Comparison of ENCODE assay signal across 12 cellular contexts in genomic region chr10:60846173-60846572, GRCh38.
DNase-seq lines count a peak whose midpoint lies in the region; ATAC-seq, FAIRE-seq and TF ChIP-seq lines count a peak whose summit lies in the region.
"Had no signal": no experiment of that assay in that cellular context is flagged by ENCODE, and none has a peak within 500 bp of the region (broad histone marks: within the 10 kb centered on the region; RNA-seq: fewer than 3 reads in every experiment).

No MANE protein-coding gene starts in this region.

- no peak overlapping the region for H3K14ac ChIP-seq in H1 (ENCODE audit: insufficient read length)

- H4K20me1 ChIP-seq in H1 (replicated peaks in 1 of 2; ENCODE audit: control insufficient read depth in 1 of 2, insufficient read depth in 2 of 2, low read length in 2 of 2) = no peaks in the 10 kb centered on the region

- no peaks in the 10 kb centered on the region for H3K23me2 ChIP-seq in H1 (ENCODE audit: low read depth, low read length)

- no peak overlapping the region for H2BK15ac ChIP-seq in H1 (ENCODE audit: low read length)

- peaks cover 0 to 2% of the 10 kb centered on the region in 2 experiments; a peak in 1 of 4 replicates for H3K9me3 ChIP-seq in H1 (ENCODE audit: insufficient read depth in 2 of 2, low read depth in 1 of 2, low read length in 1 of 2)
- H3K9me3 ChIP-seq in esophagus muscularis mucosa = peaks cover 0 to 4% (median 0%) of the 10 kb centered on the region in 4 donors

- TF ChIP-seq POLR2A in H1 (IDR thresholded peaks at IDR 0.05; ENCODE audit: control extremely low read depth in 1 of 2, low read depth in 2 of 2, low read length in 2 of 2) (no peak), esophagus muscularis mucosa (IDR thresholded peaks at IDR 0.05; ENCODE audit: low read depth) (no peak)

- H2BK12ac ChIP-seq in H1 (ENCODE audit: low read depth, low read length) = no peak overlapping the region

- no peak overlapping the region for H3K18ac ChIP-seq in H1 (ENCODE audit: extremely low read depth, low read length)

- TF ChIP-seq RAD21 in H1 (IDR thresholded peaks at IDR 0.05 in 1 of 2, conservative IDR thresholded peaks at IDR 0.05 in 1 of 2; ENCODE audit: low read depth in 2 of 2, low read length in 2 of 2) = peak; percentile 42 to 55

- intact Hi-C loops in esophagus muscularis mucosa (cut with DNase I) = no loop called here

- no peak overlapping the region for H2BK20ac ChIP-seq in H1 (ENCODE audit: low read length)

- no peak overlapping the region for H3K4me3 ChIP-seq in H1 (ENCODE audit: extremely low read depth in 1 of 4, insufficient read depth in 2 of 4, low read depth in 3 of 4, low read length in 4 of 4)
- no peak overlapping the region for H3K4me3 ChIP-seq in esophagus muscularis mucosa

- TF ChIP-seq EP300 in H1 (IDR thresholded peaks at IDR 0.05; ENCODE audit: borderline replicate concordance in 1 of 2, low read depth in 2 of 2, low read length in 2 of 2) = no peak
- no peak for TF ChIP-seq EP300 in esophagus muscularis mucosa (IDR thresholded peaks at IDR 0.05)

- no peaks in the 10 kb centered on the region for H3K27me3 ChIP-seq in H1 (replicated peaks in 1 of 4; ENCODE audit: control insufficient read depth in 3 of 4, extremely low read depth in 1 of 4, insufficient read depth in 3 of 4, low read length in 3 of 4)
- H3K27me3 ChIP-seq in esophagus muscularis mucosa = no peaks in the 10 kb centered on the region

- H3K79me1 ChIP-seq in H1 (ENCODE audit: low read depth, low read length) = no peaks in the 10 kb centered on the region

- H3K4me2 ChIP-seq in H1 (ENCODE audit: insufficient read depth in 1 of 2, low read depth in 2 of 2, low read length in 2 of 2) = no peak overlapping the region

- H3K79me2 ChIP-seq in H1 (ENCODE audit: control insufficient read depth in 1 of 2, insufficient read depth in 2 of 2, low read length in 2 of 2) = no peaks in the 10 kb centered on the region

- H3K4me1 ChIP-seq in H1 (replicated peaks in 1 of 4; ENCODE audit: control insufficient read depth in 3 of 4, insufficient read depth in 4 of 4, low read length in 3 of 4) = no peaks in the 10 kb centered on the region
- H3K4me1 ChIP-seq in esophagus muscularis mucosa = peaks cover 14 to 18% (median 16%) of the 10 kb centered on the region in 4 donors

- no peak overlapping the region for H2BK120ac ChIP-seq in H1 (replicated peaks; ENCODE audit: low read depth, low read length)

- H3K56ac ChIP-seq in H1 (replicated peaks; ENCODE audit: insufficient read length, low read depth, low read length) = no peak overlapping the region

- DNase-seq in GM03348 (ENCODE audit: low spot score) = peak; percentile 59
- peak; percentile 54 for DNase-seq in OCI-M1 (lab: John Stamatoyannopoulos, UW)
- DNase-seq in H1 (ENCODE audit: low read depth in 1 of 2, low spot score in 2 of 2) = no peak
- DNase-seq in medulla oblongata (ENCODE audit: extremely low spot score) = peak; percentile 19
- DNase-seq in NCI-H2029 (lab: John Stamatoyannopoulos, UW) = no peak
- no peak for DNase-seq in esophagus muscularis mucosa (ENCODE audit: extremely low spot score)
- DNase-seq: DMS79; NCI-H526; stimulated activated CD4-positive, alpha-beta T cell treated with anti-CD3 and anti-CD28 coated beads, Interleukin-12 subunit alpha, Interleukin-12 subunit beta, amount 100 ng/mL, for 4 hours; T-helper 2 cell had no signal

- H4K5ac ChIP-seq in H1 (ENCODE audit: insufficient read length, low read depth, low read length) = no peak overlapping the region

- no peak overlapping the region for H3K23ac ChIP-seq in H1 (ENCODE audit: insufficient read length)

- H3K36me3 ChIP-seq in H1 (ENCODE audit: control insufficient read depth in 2 of 4, insufficient read depth in 4 of 4, low read length in 3 of 4) = no peaks in the 10 kb centered on the region
- H3K36me3 ChIP-seq in esophagus muscularis mucosa = no peaks in the 10 kb centered on the region

- TF ChIP-seq CTCF in H1 (IDR thresholded peaks at IDR 0.05; ENCODE audit: control extremely low read depth in 1 of 3, insufficient read depth in 1 of 3, low read depth in 1 of 3, low read length in 3 of 3) (peak in 1 of 3 experiments; percentile 20; a peak in 1 of 4 replicates), esophagus muscularis mucosa (IDR thresholded peaks at IDR 0.05) (peak in 1 of 3 experiments; percentile 5)

- H4K91ac ChIP-seq in H1 (replicated peaks; ENCODE audit: insufficient read length, low read length) = no peak overlapping the region

- 95% methylated on average over 1 of the region's 1 CpG; no CpG with 5 or more reads in 1 of the 2 experiments for WGBS in H1 (ENCODE audit: extremely low coverage in 1 of 2, insufficient coverage in 1 of 2, insufficient read length in 1 of 2, insufficient replicate concordance in 2 of 2, low coverage in 1 of 2, low lambda C conversion rate in 2 of 2, missing lambda C conversion rate in 1 of 2), 2 experiments
- WGBS in esophagus muscularis mucosa = 71% methylated on average over 1 of the region's 1 CpG

- no peak overlapping the region for H2AFZ ChIP-seq in H1 (ENCODE audit: low read length)

- H2AK5ac ChIP-seq in H1 (ENCODE audit: low read depth, low read length) = no peak overlapping the region

- no peak overlapping the region for H3K9ac ChIP-seq in H1 (replicated peaks in 1 of 4; ENCODE audit: extremely low read depth in 1 of 4, low read depth in 3 of 4, low read length in 3 of 4)

- FAIRE-seq in H1 (lab: Jason Lieb, UNC) = no peak

- H3K27ac ChIP-seq in H1 (ENCODE audit: low read depth, low read length) = no peak overlapping the region
- H3K27ac ChIP-seq in esophagus muscularis mucosa (replicated peaks in 1 of 4) = no peak overlapping the region

- POLR2A ChIA-PET in H1 (lab: Charles Lee; ENCODE audit: partially characterized antibody) = no interaction called here

- ATAC-seq in HG03095 (IDR thresholded peaks at IDR 0.05; ENCODE audit: unreplicated experiment) (no peak), GM21515 (IDR thresholded peaks at IDR 0.05; ENCODE audit: unreplicated experiment) (no peak)

- CTCF ChIA-PET in H1 (lab: Charles Lee; ENCODE audit: partially characterized antibody) = interaction anchor here (0.5 to 2.4 kb wide), 4 partner anchors 25 to 734 kb away, joined by 3 to 7 read pairs (median 3); no protein-coding TSS in a partner anchor

- no peak overlapping the region for H2BK5ac ChIP-seq in H1 (ENCODE audit: low read depth, low read length)

- H3K4ac ChIP-seq in H1 (replicated peaks; ENCODE audit: insufficient read length, low read depth, low read length) = no peak overlapping the region

- no peak overlapping the region for H4K8ac ChIP-seq in H1 (ENCODE audit: extremely low read depth, insufficient read depth, low read length)

TF ChIP-seq in H1, 55 proteins besides CTCF, POLR2A, EP300 and RAD21 (continues in another document):
- no peak for TF ChIP-seq KDM5A (IDR thresholded peaks at IDR 0.05; ENCODE audit: low read length)
- TF ChIP-seq BRCA1 (IDR thresholded peaks at IDR 0.05; ENCODE audit: low read depth, low read length) = no peak
- no peak for TF ChIP-seq ATF2 (IDR thresholded peaks at IDR 0.05; ENCODE audit: low read length)
- no peak for TF ChIP-seq EZH2 (IDR thresholded peaks at IDR 0.05; ENCODE audit: low read depth, low read length, severe bottlenecking)
- no peak for TF ChIP-seq JUND (IDR thresholded peaks at IDR 0.05; ENCODE audit: low read length)
- no peak for TF ChIP-seq CBX8 (IDR thresholded peaks at IDR 0.05; ENCODE audit: borderline replicate concordance, low read depth, low read length)
- no peak for TF ChIP-seq BCL11A (IDR thresholded peaks at IDR 0.05; ENCODE audit: low read depth in 2 of 2, low read length in 2 of 2)
- no peak for TF ChIP-seq JUN (IDR thresholded peaks at IDR 0.05; ENCODE audit: low read depth, low read length)
- no peak for TF ChIP-seq TEAD4 (IDR thresholded peaks at IDR 0.05; ENCODE audit: low read depth, low read length)
- TF ChIP-seq CBX5 (IDR thresholded peaks at IDR 0.05; ENCODE audit: low read depth, low read length) = no peak
- TF ChIP-seq SP1 (IDR thresholded peaks at IDR 0.05; ENCODE audit: low read depth, low read length) = no peak
- TF ChIP-seq KDM4A (IDR thresholded peaks at IDR 0.05; ENCODE audit: low read depth, low read length, severe bottlenecking) = no peak
- no peak for TF ChIP-seq SP4 (IDR thresholded peaks at IDR 0.05; ENCODE audit: low read length)
- TF ChIP-seq KDM1A (IDR thresholded peaks at IDR 0.05; ENCODE audit: borderline replicate concordance, low read length) = no peak
- TF ChIP-seq ASH2L (IDR thresholded peaks at IDR 0.05; ENCODE audit: low read length) = no peak

Comparison
In these comparisons a context has a peak if more than half of its experiments do, and no peak if none do; other contexts are left out.
1. DNase-seq: peak in GM03348 (single experiment), OCI-M1 (single experiment) and medulla oblongata (single experiment); none in H1 (0 of 2), NCI-H2029 (single experiment) and esophagus muscularis mucosa (single experiment).